In the genomic region with DNA sequence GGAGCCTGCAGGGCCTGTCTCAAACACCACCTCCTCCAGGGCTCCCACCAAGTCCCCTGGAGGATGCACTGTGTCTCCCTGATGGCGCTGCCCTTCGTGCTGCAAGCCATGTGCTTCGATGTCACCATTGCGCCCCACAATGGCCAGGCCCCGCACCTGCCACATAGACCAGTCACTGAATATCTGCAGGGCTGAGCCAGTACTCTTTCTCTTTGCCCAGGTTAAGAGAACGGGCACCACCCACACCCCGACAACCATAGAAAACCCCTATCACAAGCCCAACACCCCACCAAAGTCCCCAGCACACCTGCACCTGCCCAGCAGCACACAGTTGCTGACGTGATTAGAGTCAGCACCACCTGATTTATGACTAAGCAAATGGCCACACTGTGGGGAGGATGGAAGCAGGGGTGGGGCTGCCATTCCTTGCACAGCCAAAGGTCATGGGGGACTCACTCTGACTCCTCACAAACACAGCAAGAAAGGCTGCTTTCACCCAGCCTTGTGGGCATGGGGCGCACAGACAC, we compare ENCODE assay signal across 8 cellular contexts.
A peak's percentile ranks its signal among the peaks of the same experiment; 100 is the strongest.
DNase-seq lines count a peak whose midpoint lies in the region; TF ChIP-seq lines count a peak whose summit lies in the region.

No MANE protein-coding gene starts in this region.

- TF ChIP-seq CTCF in GM12873 (IDR thresholded peaks at IDR 0.05; ENCODE audit: insufficient read depth, low read depth, low read length, missing control alignments) (peak; percentile 46), RWPE1 (conservative IDR thresholded peaks at IDR 0.05; ENCODE audit: low read depth) (no peak)

- H3K27ac ChIP-seq in BLaER1 (no peak overlapping the region), RWPE1 (peak overlapping the region; percentile 77), epithelial cell of prostate (peak overlapping the region; percentile 72)

- no peak for DNase-seq in RWPE1 (ENCODE audit: low spot score)
- DNase-seq in epithelial cell of prostate (ENCODE audit: low read depth, low spot score) = no peak
- DNase-seq in AG08395 (ENCODE audit: low spot score) = no peak
- DNase-seq in NCI-H187 (lab: John Stamatoyannopoulos, UW) = no peak
- no peak for DNase-seq in cerebellar nuclear complex (lab: John Stamatoyannopoulos, UW)
- DNase-seq in NCI-H128 (lab: John Stamatoyannopoulos, UW; ENCODE audit: unreplicated experiment) = no peak

- no peak overlapping the region for H3K4me3 ChIP-seq in BLaER1

- peaks cover 57% of the 10 kb centered on the region for H3K36me3 ChIP-seq in BLaER1

- H3K9ac ChIP-seq in BLaER1 = no peak overlapping the region

- peak overlapping the region; percentile 78 for H3K4me2 ChIP-seq in BLaER1

- POLR2A ChIA-PET in RWPE1 (lab: Yijun Ruan, JAX; ENCODE audit: low non-redundant PET) = no interaction called here

- peaks cover 70% of the 10 kb centered on the region for H3K4me1 ChIP-seq in BLaER1

- CTCF ChIA-PET in RWPE1 (lab: Yijun Ruan, JAX) = interaction anchor here (0.6 to 0.7 kb wide), 2 partner anchors 29 to 191 kb away, joined by 3 to 4 read pairs; no protein-coding TSS in a partner anchor

- H3K27me3 ChIP-seq in BLaER1 = no peaks in the 10 kb centered on the region

- no peaks in the 10 kb centered on the region for H3K9me3 ChIP-seq in BLaER1

- H4K20me1 ChIP-seq in BLaER1 = peaks cover 60% of the 10 kb centered on the region
